In genomic region chr3:42317137-42317536, GRCh38 we compare ENCODE assay signal across 39 cellular contexts. TPM values are rescaled to one million over a fixed set of nuclear protein-coding genes. Genes with fewer than 3 reads are reported as not detected.
"Had no signal": no experiment of that assay in that cellular context is flagged by ENCODE, and none has a peak within 500 bp of the region (broad histone marks: within the 10 kb centered on the region; RNA-seq: fewer than 3 reads in every experiment).

No MANE protein-coding gene starts in this region.

- H3K27me3 ChIP-seq: MG63 had no signal

- H3K36me3 ChIP-seq: MG63 had no signal

- H3K9ac ChIP-seq: KMS-11 had no signal

- DNase-seq: Karpas-422, Kasumi-1, MG63, MM.1S, MV-4-11, NCI-H1048, NCI-H1092, NCI-H1092 treated with DMSO at 0.1 percent for 48 hours, NCI-H1105, NCI-H1105 treated with DMSO at 0.1 percent for 48 hours, NCI-H1417, NCI-H1417 treated with DMSO at 0.1 percent for 48 hours, NCI-H1436, NCI-H1436 treated with DMSO at 0.1 percent for 48 hours, NCI-H146, NCI-H1694, NCI-H1694 treated with DMSO at 0.1 percent for 48 hours, NCI-H187, NCI-H187 treated with DMSO at 0.1 percent for 48 hours, NCI-H1930, NCI-H2029, NCI-H2029 treated with DMSO at 0.1 percent for 48 hours, NCI-H2081, NCI-H2081 treated with DMSO at 0.1 percent for 48 hours, NCI-H2107, NCI-H2171, NCI-H2171 treated with DMSO at 0.1 percent for 48 hours, NCI-H2227 treated with DMSO at 0.1 percent for 48 hours, NCI-H226, NCI-H345, NCI-H446, NCI-H446 treated with DMSO at 0.1 percent for 48 hours, NCI-H510A, NCI-H510A treated with DMSO at 0.1 percent for 48 hours had no signal

- H3K27ac ChIP-seq: KMS-11 had no signal

- H3K4me2 ChIP-seq: KMS-11 had no signal

- H3K4me3 ChIP-seq: MG63 had no signal

RNA-seq across cellular contexts. Expression of gene CCK, which starts 51.2 kb away (rescaled TPM):
- total RNA-seq: LHCN-M2, M059J, MCF 10A, NCI-H460 had no signal
